In the genomic region with DNA sequence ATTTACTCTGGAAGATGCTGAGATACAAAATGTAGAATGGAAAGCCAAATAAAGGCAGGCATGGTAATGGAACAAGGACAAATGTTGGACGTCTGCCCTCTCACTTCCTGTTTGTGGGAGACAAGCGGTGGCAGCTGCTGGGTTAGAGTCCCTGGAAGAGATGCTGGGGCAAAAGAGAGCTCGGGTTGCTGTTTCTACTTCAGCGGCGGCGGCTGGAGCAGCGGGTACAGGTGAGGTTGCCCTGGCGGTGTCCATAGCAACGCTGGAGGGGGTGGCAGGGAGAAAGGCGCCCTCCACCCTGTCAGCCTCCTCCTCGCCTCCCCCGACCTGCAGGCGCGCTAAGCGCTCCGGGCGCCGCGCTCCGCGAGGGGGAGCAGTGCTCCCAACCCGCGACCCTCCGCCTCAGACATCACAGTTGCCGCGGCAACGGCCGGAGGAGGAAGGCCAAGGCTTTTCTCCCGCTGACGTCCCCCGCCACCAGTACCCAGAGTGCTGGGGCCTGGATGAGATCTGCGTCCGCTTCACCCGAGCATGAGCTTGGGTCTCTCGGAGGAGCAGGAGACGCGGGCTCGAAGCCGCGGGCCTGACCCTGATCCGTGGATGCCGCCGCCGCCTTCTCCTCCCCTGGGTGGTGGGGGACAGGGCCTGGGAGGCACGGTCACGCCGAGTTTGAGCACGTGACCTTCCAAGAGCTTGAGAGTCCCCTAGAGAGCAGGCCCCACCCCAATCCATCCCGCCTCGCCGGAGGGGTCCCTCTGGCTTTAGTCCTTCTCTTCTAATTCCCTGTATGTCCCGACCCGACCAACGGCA, we compare ENCODE assay signal across 10 cellular contexts.
DNase-seq lines count a peak whose midpoint lies in the region; ATAC-seq and TF ChIP-seq lines count a peak whose summit lies in the region.
"Had no signal": no experiment of that assay in that cellular context is flagged by ENCODE, and none has a peak within 500 bp of the region (broad histone marks: within the 10 kb centered on the region; RNA-seq: fewer than 3 reads in every experiment).

No MANE protein-coding gene starts in this region.

- H3K9me3 Mint-ChIP-seq in activated CD4-positive, alpha-beta T cell treated with anti-CD3 and anti-CD28 coated beads for 36 hours (ENCODE audit: low read depth) = no peaks in the 10 kb centered on the region

- intact Hi-C loops in activated CD4-positive, alpha-beta T cell treated with anti-CD3 and anti-CD28 coated beads for 36 hours (cut with DNase I, micrococcal nuclease) = no loop called here

- peak overlapping the region; percentile 34 for H3K4me3 ChIP-seq in fibroblast of pulmonary artery (replicated peaks; ENCODE audit: low read depth, low read length)
- H3K4me3 ChIP-seq: A549 had no signal

- DNase-seq in activated CD4-positive, alpha-beta T cell treated with anti-CD3 and anti-CD28 coated beads for 36 hours = peak; percentile 8
- DNase-seq in activated CD4-positive, alpha-beta T cell treated with anti-CD3 and anti-CD28 coated beads for 4 hours = no peak
- DNase-seq in NCI-H748 (lab: John Stamatoyannopoulos, UW; ENCODE audit: unreplicated experiment) = peak; percentile 100
- peak; percentile 19 for DNase-seq in fibroblast of pulmonary artery (ENCODE audit: low read depth)
- peak; percentile 48 for DNase-seq in myocyte (ENCODE audit: low read depth)
- no peak for DNase-seq in CD1c-positive myeloid dendritic cell (ENCODE audit: extremely low spot score)

- H3K4me3 Mint-ChIP-seq in activated CD4-positive, alpha-beta T cell treated with anti-CD3 and anti-CD28 coated beads for 36 hours = no peak overlapping the region
- H3K4me3 Mint-ChIP-seq: memory B cell had no signal

- peak; percentile 9 for TF ChIP-seq CTCF in fibroblast of pulmonary artery (IDR thresholded peaks at IDR 0.05; ENCODE audit: low read length, missing control alignments)

- H3K4me1 Mint-ChIP-seq in activated CD4-positive, alpha-beta T cell treated with anti-CD3 and anti-CD28 coated beads for 36 hours = no peaks in the 10 kb centered on the region

- H3K27ac Mint-ChIP-seq in activated CD4-positive, alpha-beta T cell treated with anti-CD3 and anti-CD28 coated beads for 36 hours = no peak overlapping the region
- H3K27ac Mint-ChIP-seq: memory B cell had no signal

- no peaks in the 10 kb centered on the region for H3K36me3 Mint-ChIP-seq in activated CD4-positive, alpha-beta T cell treated with anti-CD3 and anti-CD28 coated beads for 36 hours (ENCODE audit: low read depth)
- H3K36me3 Mint-ChIP-seq: memory B cell had no signal

- ATAC-seq in activated CD4-positive, alpha-beta T cell treated with anti-CD3 and anti-CD28 coated beads for 36 hours = no peak
- ATAC-seq in HG02981 (IDR thresholded peaks at IDR 0.05; ENCODE audit: unreplicated experiment) (no peak), GM18502 (IDR thresholded peaks at IDR 0.05; ENCODE audit: poor library complexity, unreplicated experiment) (no peak)
- ATAC-seq: A549 had no signal

- H3K27me3 Mint-ChIP-seq in activated CD4-positive, alpha-beta T cell treated with anti-CD3 and anti-CD28 coated beads for 36 hours = peaks cover 22% of the 10 kb centered on the region

- POLR2A ChIA-PET in activated CD4-positive, alpha-beta T cell treated with anti-CD3 and anti-CD28 coated beads for 36 hours (lab: Charles Lee) = no interaction called here

- CTCF ChIA-PET in activated CD4-positive, alpha-beta T cell treated with anti-CD3 and anti-CD28 coated beads for 36 hours (lab: Charles Lee) = no interaction called here

Comparison
In these comparisons a context has a peak if more than half of its experiments do, and no peak if none do; other contexts are left out.
1. DNase-seq: peak in activated CD4-positive, alpha-beta T cell treated with anti-CD3 and anti-CD28 coated beads for 36 hours (single experiment), NCI-H748 (single experiment), fibroblast of pulmonary artery (single experiment) and myocyte (single experiment); none in activated CD4-positive, alpha-beta T cell treated with anti-CD3 and anti-CD28 coated beads for 4 hours (0 of 2) and CD1c-positive myeloid dendritic cell (single experiment).